ENCODE assay signal across 10 cellular contexts in genomic region chr3:58082047-58082446, GRCh38.
A peak's percentile ranks its signal among the peaks of the same experiment; 100 is the strongest.
DNase-seq lines count a peak whose midpoint lies in the region; ATAC-seq and TF ChIP-seq lines count a peak whose summit lies in the region.
"Had no signal": no experiment of that assay in that cellular context is flagged by ENCODE, and none has a peak within 500 bp of the region (broad histone marks: within the 10 kb centered on the region; RNA-seq: fewer than 3 reads in every experiment).

No MANE protein-coding gene starts in this region.

- H3K27ac Mint-ChIP-seq in chondrocyte (ENCODE audit: unreplicated experiment) = peak overlapping the region; percentile 18
- H3K27ac Mint-ChIP-seq: effector memory CD8-positive, alpha-beta T cell had no signal

- peaks cover 16% of the 10 kb centered on the region for H3K36me3 Mint-ChIP-seq in chondrocyte (ENCODE audit: low read depth)
- H3K36me3 Mint-ChIP-seq: natural killer cell had no signal

- ATAC-seq in sciatic nerve (peak; percentile 10), HG03108 (IDR thresholded peaks at IDR 0.05; ENCODE audit: unreplicated experiment) (no peak), GM18505 (IDR thresholded peaks at IDR 0.05; ENCODE audit: unreplicated experiment) (no peak)
- ATAC-seq: effector memory CD8-positive, alpha-beta T cell; natural killer cell had no signal

- TF ChIP-seq CTCF in chondrocyte (IDR thresholded peaks at IDR 0.05) = no peak

- H3K4me1 Mint-ChIP-seq in chondrocyte (ENCODE audit: low read depth) = peaks cover 23% of the 10 kb centered on the region

- no peaks in the 10 kb centered on the region for H3K27me3 Mint-ChIP-seq in chondrocyte (ENCODE audit: low read depth)
- H3K27me3 Mint-ChIP-seq: effector memory CD8-positive, alpha-beta T cell had no signal

- no peak for TF ChIP-seq POLR2A in GM18505 (IDR thresholded peaks at IDR 0.05; ENCODE audit: borderline replicate concordance, extremely low read depth, insufficient read depth, insufficient read length)

- no peak overlapping the region for H3K4me3 Mint-ChIP-seq in chondrocyte (ENCODE audit: unreplicated experiment)
- H3K4me3 Mint-ChIP-seq: effector memory CD8-positive, alpha-beta T cell; natural killer cell had no signal

- DNase-seq in ELR (ENCODE audit: low read depth) (peak; percentile 50), chondrocyte (ENCODE audit: low spot score) (no peak), sciatic nerve (ENCODE audit: low spot score) (no peak), inferior parietal cortex (ENCODE audit: extremely low spot score) (no peak), amniotic stem cell (lab: John Stamatoyannopoulos, UW) (no peak)
- DNase-seq: effector memory CD8-positive, alpha-beta T cell; natural killer cell had no signal

- intact Hi-C loops in sciatic nerve (cut with DNase I) = no loop called here

- no peaks in the 10 kb centered on the region for H3K9me3 Mint-ChIP-seq in chondrocyte (ENCODE audit: low read depth)
- H3K9me3 Mint-ChIP-seq: effector memory CD8-positive, alpha-beta T cell; natural killer cell had no signal

TF ChIP-seq in PFSK-1, 5 proteins besides CTCF, POLR2A, EP300 and RAD21:
- TF ChIP-seq REST (IDR thresholded peaks at IDR 0.05; ENCODE audit: insufficient read depth in 1 of 2, low read depth in 2 of 2, low read length in 2 of 2) (no peak), FOXP2 (optimal IDR thresholded peaks at IDR 0.05; ENCODE audit: borderline replicate concordance, extremely low read depth, extremely low read length, insufficient read depth) (peak; percentile 86), SIN3A (IDR thresholded peaks at IDR 0.05; ENCODE audit: borderline replicate concordance, insufficient read depth, low read length) (0 out of 2 replicates have a peak, but pooled peaks have one; percentile 63), TAF1 (IDR thresholded peaks at IDR 0.05; ENCODE audit: borderline replicate concordance, insufficient read depth, low read length) (no peak), POLR2AphosphoS5 (IDR thresholded peaks at IDR 0.05; ENCODE audit: low read depth, low read length) (peak; percentile 16; the same call in 1 of the 2 replicates)
